1 cellular context compared by ENCODE assay signal in genomic region chr15:66789029-66790025, GRCh38.
TF ChIP-seq lines count a peak whose summit lies in the region.

No MANE protein-coding gene starts in this region.

TF ChIP-seq in K562, 482 proteins besides CTCF, POLR2A, EP300 and RAD21 (continued from another document):
- TF ChIP-seq NCOR1 (IDR thresholded peaks at IDR 0.05) (0 out of 2 replicates have a peak, but pooled peaks have one; percentile 13), ARNT (IDR thresholded peaks at IDR 0.05) (0 out of 4 replicates have a peak, but pooled peaks of 1 of the 2 experiments have one; percentile 26), CTCFL (IDR thresholded peaks at IDR 0.05; ENCODE audit: borderline replicate concordance, insufficient read depth, low read depth, low read length, poor library complexity, severe bottlenecking) (peak; percentile 18), NR2C1 (IDR thresholded peaks at IDR 0.05) (no peak), NR2C1 (tag; IDR thresholded peaks at IDR 0.05) (no peak), JUND (IDR thresholded peaks at IDR 0.05; ENCODE audit: borderline replicate concordance, low read depth, low read length) (0 out of 2 replicates have a peak, but pooled peaks have one; percentile 24), JUND (tag; IDR thresholded peaks at IDR 0.05; ENCODE audit: borderline replicate concordance, low read depth, low read length) (no peak; the same call in 2 of the 3 replicates), RBM25 (IDR thresholded peaks at IDR 0.05; ENCODE audit: low read depth, low read length, severe bottlenecking) (peak; percentile 80)
TF ChIP-seq in K562: peak in this region for 11.
